11 cellular contexts compared by ENCODE assay signal in the genomic region with DNA sequence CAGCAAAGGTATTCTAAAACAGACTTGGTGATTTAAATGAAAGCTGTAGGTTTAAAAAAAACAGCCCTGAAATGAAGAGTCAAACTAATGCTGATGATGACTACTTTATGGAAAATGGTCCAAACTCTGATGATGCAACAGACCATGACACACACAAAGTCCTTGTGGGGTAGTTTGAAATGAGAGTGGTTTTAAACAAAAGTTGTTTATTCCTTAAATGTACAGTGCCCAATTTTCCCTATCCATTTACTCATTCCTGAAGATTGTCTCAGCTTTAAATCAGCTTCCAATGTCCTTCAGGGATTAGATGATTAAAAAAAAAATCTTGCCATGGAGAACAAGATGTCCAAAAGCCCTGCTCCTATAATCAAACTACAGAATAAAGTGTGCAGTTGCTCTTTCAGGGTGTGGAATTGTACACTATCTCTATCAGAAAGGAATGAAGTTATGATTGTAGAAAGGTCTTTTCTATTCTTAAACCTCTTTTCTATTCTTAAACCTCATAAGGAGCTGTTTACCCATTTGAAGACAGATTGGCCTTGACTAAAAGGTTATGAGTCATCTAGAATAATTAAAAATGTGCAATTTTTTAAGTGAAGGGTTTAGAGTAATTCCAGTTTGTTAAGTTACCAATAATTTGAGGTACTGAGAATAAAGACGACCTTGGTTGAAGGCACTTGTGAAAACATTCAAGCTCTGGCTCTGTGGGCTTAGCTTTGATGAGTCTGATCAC.
DNase-seq lines count a peak whose midpoint lies in the region; ATAC-seq, FAIRE-seq and TF ChIP-seq lines count a peak whose summit lies in the region.
"Had no signal": no experiment of that assay in that cellular context is flagged by ENCODE, and none has a peak within 500 bp of the region (broad histone marks: within the 10 kb centered on the region; RNA-seq: fewer than 3 reads in every experiment).

No MANE protein-coding gene starts in this region.

- H3K4me3 ChIP-seq in AG09309 (ENCODE audit: control insufficient read depth, low read depth, low read length), result no peak overlapping the region
- no peak overlapping the region for H3K4me3 ChIP-seq in IMR-90 (ENCODE audit: insufficient read depth, low read depth, low read length)
- no peak overlapping the region for H3K4me3 ChIP-seq in colonic mucosa
- no peak overlapping the region for H3K4me3 ChIP-seq in muscle layer of duodenum (ENCODE audit: low read depth in 1 of 2, low read length in 2 of 2)

- peak; percentile 89 for ATAC-seq in IMR-90 (ENCODE audit: low read depth)
- no peak for ATAC-seq in GM19452 (IDR thresholded peaks at IDR 0.05; ENCODE audit: unreplicated experiment)
- ATAC-seq: effector memory CD8-positive, alpha-beta T cell; stimulated activated effector memory CD8-positive, alpha-beta T cell treated with anti-CD3 and anti-CD28 coated beads, Interleukin-12 subunit alpha, Interleukin-12 subunit beta, amount 100 ng/mL, for 72 hours had no signal

- no peak for TF ChIP-seq RAD21 in IMR-90 (IDR thresholded peaks at IDR 0.05; ENCODE audit: low read length)

- peak overlapping the region; percentile 98 for H2BK15ac ChIP-seq in IMR-90 (ENCODE audit: low read depth, low read length)

- peak overlapping the region; percentile 84 to 87 for H4K8ac ChIP-seq in IMR-90 (ENCODE audit: low read depth in 2 of 2, low read length in 2 of 2)

- CTCF ChIA-PET in IMR-90 (lab: Yijun Ruan, JAX), result no interaction called here

- H4K5ac ChIP-seq in IMR-90 (ENCODE audit: low read depth, low read length), result peak overlapping the region; percentile 49

- dilution Hi-C loops in IMR-90 (cut with HindIII; ENCODE audit: low sequenced_read_pairs, unreplicated experiment), result no loop called here

- H2AK9ac ChIP-seq in IMR-90 (replicated peaks; ENCODE audit: low read depth, low read length, poor library complexity), result no peak overlapping the region

- H3K27me3 ChIP-seq in IMR-90 (ENCODE audit: control insufficient read depth, insufficient read depth, low read length) (no peaks in the 10 kb centered on the region), colonic mucosa (no peaks in the 10 kb centered on the region), muscle layer of duodenum (ENCODE audit: low read depth, low read length) (no peaks in the 10 kb centered on the region)

- no peak overlapping the region for H3K9ac ChIP-seq in IMR-90 (ENCODE audit: low read depth, low read length)
- no peak overlapping the region for H3K9ac ChIP-seq in colonic mucosa (ENCODE audit: low read depth in 2 of 2, low read length in 2 of 2)

- peak overlapping the region; percentile 77 for H4K91ac ChIP-seq in IMR-90 (ENCODE audit: insufficient read depth, low read depth, low read length)

- H4K20me1 ChIP-seq in IMR-90 (ENCODE audit: insufficient read depth, low read length), result no peaks in the 10 kb centered on the region

- peak overlapping the region; percentile 70 for H3K27ac ChIP-seq in IMR-90 (ENCODE audit: insufficient read depth, low read length)
- peak overlapping the region; percentile 6 for H3K27ac ChIP-seq in colonic mucosa
- H3K27ac ChIP-seq in muscle layer of duodenum (ENCODE audit: low read length), result peak overlapping the region; percentile 36

- peak overlapping the region; percentile 97 for H2BK5ac ChIP-seq in IMR-90 (ENCODE audit: low read depth, low read length, poor library complexity, severe bottlenecking)

- H3K23ac ChIP-seq in IMR-90 (ENCODE audit: low read depth, low read length), result peak overlapping the region; percentile 1; the same call in 1 of the 2 replicates

- H2BK120ac ChIP-seq in IMR-90 (ENCODE audit: low read depth, low read length), result peak overlapping the region; percentile 75

- DNase-seq in AG09309 (ENCODE audit: low read depth) (peak; percentile 70), IMR-90 (peak; percentile 95), colonic mucosa (no peak), H54 (ENCODE audit: insufficient read length, low spot score) (no peak), DMS153 treated with DMSO at 0.1 percent for 48 hours (lab: John Stamatoyannopoulos, UW; ENCODE audit: unreplicated experiment) (no peak)
- no peak for DNase-seq in stimulated activated CD4-positive, alpha-beta T cell treated with anti-CD3 and anti-CD28 coated beads, Interleukin-4, amount 100 ng/mL, for 4 hours
- DNase-seq: effector memory CD8-positive, alpha-beta T cell; NCI-H524 had no signal

- peaks cover 8% of the 10 kb centered on the region for H3K36me3 ChIP-seq in IMR-90 (ENCODE audit: control insufficient read depth, insufficient read depth, low read length)
- peaks cover 4% of the 10 kb centered on the region for H3K36me3 ChIP-seq in colonic mucosa
- H3K36me3 ChIP-seq in muscle layer of duodenum (ENCODE audit: control insufficient read depth in 1 of 2, insufficient read depth in 2 of 2, low read length in 2 of 2), result peaks cover 20 to 26% of the 10 kb centered on the region in 2 donors

- peak overlapping the region; percentile 33; the same call in 1 of the 2 replicates for H3K56ac ChIP-seq in IMR-90 (ENCODE audit: extremely low read depth, insufficient read depth, low read length)

- peaks cover 2 to 5% of the 10 kb centered on the region in 2 experiments; a peak in 1 of 4 replicates for H3K79me1 ChIP-seq in IMR-90 (ENCODE audit: low read depth in 1 of 2, low read length in 2 of 2)

- POLR2A ChIA-PET in IMR-90 (lab: Charles Lee; ENCODE audit: unreplicated experiment), result no interaction called here

- H2BK20ac ChIP-seq in IMR-90 (ENCODE audit: low read depth, low read length), result peak overlapping the region; percentile 75

- H3K9me1 ChIP-seq in IMR-90 (ENCODE audit: insufficient read depth, low read length), result peaks cover 2% of the 10 kb centered on the region

- peak overlapping the region; percentile 50 for H3K18ac ChIP-seq in IMR-90 (ENCODE audit: low read depth, low read length)

- no peaks in the 10 kb centered on the region for H3K9me3 ChIP-seq in IMR-90 (ENCODE audit: control insufficient read depth, insufficient read depth, low read length)
- H3K9me3 ChIP-seq in colonic mucosa, result no peaks in the 10 kb centered on the region
- no peaks in the 10 kb centered on the region for H3K9me3 ChIP-seq in muscle layer of duodenum (ENCODE audit: control insufficient read depth in 1 of 2, low read length in 2 of 2)

- no TSS peak for BruUV-seq in IMR-90 (replicated peaks; lab: Mats Ljungman, UMichigan)

- peak overlapping the region; percentile 88 for H2AK5ac ChIP-seq in IMR-90 (ENCODE audit: low read depth, low read length)

- in situ Hi-C loops in IMR-90 (cut with MboI; ENCODE audit: low sequenced_read_pairs), result no loop called here

- H2AFZ ChIP-seq in IMR-90 (replicated peaks; ENCODE audit: low read length, poor library complexity), result no peak overlapping the region

- peak overlapping the region; percentile 26 for H3K14ac ChIP-seq in IMR-90 (replicated peaks; ENCODE audit: low read depth, low read length)

- H3K4me2 ChIP-seq in IMR-90 (ENCODE audit: low read depth, low read length), result peak overlapping the region; percentile 67

- TF ChIP-seq CTCF in AG09309 (IDR thresholded peaks at IDR 0.05; ENCODE audit: control insufficient read depth, insufficient read depth, low read depth, low read length, missing control alignments), result no peak
- TF ChIP-seq CTCF in IMR-90 (conservative IDR thresholded peaks at IDR 0.05; ENCODE audit: low read depth, low read length), result no peak
- TF ChIP-seq CTCF in colonic mucosa (IDR thresholded peaks at IDR 0.05), result no peak

- intact Hi-C loops in IMR-90 (cut with micrococcal nuclease), result no loop called here
- intact Hi-C loops in colonic mucosa (cut with DNase I), result no loop called here

- FAIRE-seq in H54 (lab: Jason Lieb, UNC), result no peak

- peaks cover 11% of the 10 kb centered on the region for H3K4me1 ChIP-seq in IMR-90 (ENCODE audit: control insufficient read depth, insufficient read depth, low read length)
- no peaks in the 10 kb centered on the region for H3K4me1 ChIP-seq in colonic mucosa
- peaks cover 4 to 15% of the 10 kb centered on the region in 2 donors for H3K4me1 ChIP-seq in muscle layer of duodenum (ENCODE audit: control insufficient read depth in 1 of 2, insufficient read depth in 2 of 2, low read length in 2 of 2)

- peak overlapping the region; percentile 81 for H3K4ac ChIP-seq in IMR-90 (ENCODE audit: low read depth, low read length)

- no CpG with 5 or more reads among the region's 1 CpG for WGBS in IMR-90 (ENCODE audit: extremely low coverage in 2 of 2, insufficient read length in 1 of 2), 2 experiments

- TF ChIP-seq POLR2A in IMR-90 (IDR thresholded peaks at IDR 0.05; ENCODE audit: low read depth, low read length) (no peak), H54 (IDR thresholded peaks at IDR 0.05; ENCODE audit: low read depth, low read length) (no peak)

TF ChIP-seq in IMR-90, 13 proteins besides CTCF, POLR2A, EP300 and RAD21 (continues in another document):
- TF ChIP-seq BHLHE40 (IDR thresholded peaks at IDR 0.05; ENCODE audit: low read depth, low read length) (no peak; the same call in 1 of the 2 replicates), MAZ (IDR thresholded peaks at IDR 0.05; ENCODE audit: borderline replicate concordance, low read depth, low read length) (0 out of 2 replicates have a peak, but pooled peaks have one; percentile 14), RFX5 (IDR thresholded peaks at IDR 0.05; ENCODE audit: low read depth, low read length) (no peak), CHD1 (IDR thresholded peaks at IDR 0.05; ENCODE audit: low read depth, low read length) (no peak), MXI1 (IDR thresholded peaks at IDR 0.05; ENCODE audit: borderline replicate concordance, low read depth, low read length) (no peak), FOS (IDR thresholded peaks at IDR 0.05; ENCODE audit: low read depth, low read length) (peak; percentile 79), NFE2L2 (IDR thresholded peaks at IDR 0.05; ENCODE audit: low read depth, low read length) (peak; percentile 43; the same call in 1 of the 2 replicates), MAFK (IDR thresholded peaks at IDR 0.05; ENCODE audit: low read depth, low read length) (peak; percentile 42), SMC3 (IDR thresholded peaks at IDR 0.05; ENCODE audit: low read depth, low read length) (no peak), RCOR1 (IDR thresholded peaks at IDR 0.05; ENCODE audit: insufficient replicate concordance, low read length) (peak; percentile 12), CEBPB (IDR thresholded peaks at IDR 0.05; ENCODE audit: low read depth, low read length) (peak; percentile 99)
- TF ChIP-seq, protein P1, sequence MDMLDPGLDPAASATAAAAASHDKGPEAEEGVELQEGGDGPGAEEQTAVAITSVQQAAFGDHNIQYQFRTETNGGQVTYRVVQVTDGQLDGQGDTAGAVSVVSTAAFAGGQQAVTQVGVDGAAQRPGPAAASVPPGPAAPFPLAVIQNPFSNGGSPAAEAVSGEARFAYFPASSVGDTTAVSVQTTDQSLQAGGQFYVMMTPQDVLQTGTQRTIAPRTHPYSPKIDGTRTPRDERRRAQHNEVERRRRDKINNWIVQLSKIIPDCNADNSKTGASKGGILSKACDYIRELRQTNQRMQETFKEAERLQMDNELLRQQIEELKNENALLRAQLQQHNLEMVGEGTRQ (IDR thresholded peaks at IDR 0.05; ENCODE audit: low read depth, low read length), result no peak

Comparison
In these comparisons a context has a peak if more than half of its experiments do, and no peak if none do; other contexts are left out.
1. DNase-seq: peak in AG09309 (single experiment) and IMR-90 (single experiment); none in colonic mucosa (single experiment), H54 (single experiment), DMS153 treated with DMSO at 0.1 percent for 48 hours (single experiment) and stimulated activated CD4-positive, alpha-beta T cell treated with anti-CD3 and anti-CD28 coated beads, Interleukin-4, amount 100 ng/mL, for 4 hours (0 of 2).
2. H3K27ac ChIP-seq: peak in every context shown above with its lines; median percentile 70 in IMR-90; 36 in muscle layer of duodenum; 6 in colonic mucosa.